Comparison of ENCODE assay signal across 1 cellular context in the genomic region with DNA sequence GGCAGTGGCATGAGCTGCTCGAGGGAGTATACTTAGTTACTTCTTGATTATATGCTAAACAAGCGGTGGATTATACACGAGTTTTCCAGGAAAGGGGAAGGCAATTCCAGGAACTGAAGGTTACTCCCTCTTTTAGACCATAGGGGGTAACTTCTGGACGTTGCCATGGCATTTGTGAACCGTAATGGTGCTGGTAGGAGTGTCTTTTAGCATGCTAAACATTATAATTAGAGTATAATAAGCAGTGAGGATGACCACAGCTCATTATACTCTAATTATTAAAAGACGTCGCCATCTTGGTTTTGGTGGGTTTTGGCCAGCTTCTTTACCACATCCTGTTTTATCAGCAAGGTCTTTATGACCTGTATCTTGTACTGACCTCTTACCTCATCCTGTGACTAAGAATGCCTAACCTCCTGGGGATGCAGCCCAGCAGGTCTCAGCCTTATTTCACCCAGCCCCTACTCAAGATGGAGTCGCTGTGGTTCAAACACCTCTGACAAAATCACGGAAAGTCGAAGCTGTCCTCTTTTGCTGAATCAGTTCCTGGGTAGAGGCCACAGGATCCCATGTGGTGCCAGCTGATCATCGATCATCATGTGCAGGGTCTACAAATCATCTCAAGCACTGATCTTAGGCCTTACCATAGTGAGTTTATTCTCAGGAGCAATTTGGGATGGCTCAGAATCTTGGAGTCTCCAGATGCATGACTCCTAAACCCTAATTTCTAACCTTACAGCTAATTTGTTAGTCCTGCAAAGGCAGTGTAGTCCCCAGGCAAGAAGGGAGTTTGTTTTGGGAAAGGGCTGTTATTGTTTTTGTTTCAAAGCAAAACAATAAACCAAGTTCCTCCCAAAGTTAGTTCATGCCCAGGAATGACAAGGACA.
TF ChIP-seq lines count a peak whose summit lies in the region.

No MANE protein-coding gene starts in this region.

TF ChIP-seq in K562, 482 proteins besides CTCF, POLR2A, EP300 and RAD21 (continued from another document and continues in another):
- TF ChIP-seq, protein P1, sequence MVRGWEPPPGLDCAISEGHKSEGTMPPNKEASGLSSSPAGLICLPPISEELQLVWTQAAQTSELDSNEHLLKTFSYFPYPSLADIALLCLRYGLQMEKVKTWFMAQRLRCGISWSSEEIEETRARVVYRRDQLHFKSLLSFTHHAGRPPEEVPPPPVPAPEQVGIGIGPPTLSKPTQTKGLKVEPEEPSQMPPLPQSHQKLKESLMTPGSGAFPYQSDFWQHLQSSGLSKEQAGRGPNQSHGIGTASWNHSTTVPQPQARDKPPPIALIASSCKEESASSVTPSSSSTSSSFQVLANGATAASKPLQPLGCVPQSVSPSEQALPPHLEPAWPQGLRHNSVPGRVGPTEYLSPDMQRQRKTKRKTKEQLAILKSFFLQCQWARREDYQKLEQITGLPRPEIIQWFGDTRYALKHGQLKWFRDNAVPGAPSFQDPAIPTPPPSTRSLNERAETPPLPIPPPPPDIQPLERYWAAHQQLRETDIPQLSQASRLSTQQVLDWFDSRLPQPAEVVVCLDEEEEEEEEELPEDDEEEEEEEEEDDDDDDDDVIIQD (CRISPR knock-in tag; IDR thresholded peaks at IDR 0.05): peak; percentile 90; the same call in 1 of the 2 replicates
- TF ChIP-seq, protein P2, sequence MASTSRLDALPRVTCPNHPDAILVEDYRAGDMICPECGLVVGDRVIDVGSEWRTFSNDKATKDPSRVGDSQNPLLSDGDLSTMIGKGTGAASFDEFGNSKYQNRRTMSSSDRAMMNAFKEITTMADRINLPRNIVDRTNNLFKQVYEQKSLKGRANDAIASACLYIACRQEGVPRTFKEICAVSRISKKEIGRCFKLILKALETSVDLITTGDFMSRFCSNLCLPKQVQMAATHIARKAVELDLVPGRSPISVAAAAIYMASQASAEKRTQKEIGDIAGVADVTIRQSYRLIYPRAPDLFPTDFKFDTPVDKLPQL (IDR thresholded peaks at IDR 0.05; ENCODE audit: extremely low read depth, insufficient read length): no peak
- peak; percentile 97; the same call in 1 of the 2 replicates for TF ChIP-seq GTF2E2 (tag; IDR thresholded peaks at IDR 0.05)
- no peak for TF ChIP-seq ZNF780A (CRISPR knock-in tag; IDR thresholded peaks at IDR 0.05)
- TF ChIP-seq CBFB (CRISPR knock-in tag; IDR thresholded peaks at IDR 0.05): no peak
- no peak for TF ChIP-seq ZNF699 (CRISPR knock-in tag; IDR thresholded peaks at IDR 0.05; ENCODE audit: insufficient replicate concordance)
- peak; percentile 96 for TF ChIP-seq SMAD4 (CRISPR knock-in tag; conservative IDR thresholded peaks at IDR 0.05)
- TF ChIP-seq ZNF184 (CRISPR knock-in tag; IDR thresholded peaks at IDR 0.05): no peak
- TF ChIP-seq ZNF3 (CRISPR knock-in tag; IDR thresholded peaks at IDR 0.05): peak; percentile 57; the same call in 1 of the 2 replicates
- no peak for TF ChIP-seq FOXJ3 (CRISPR knock-in tag; IDR thresholded peaks at IDR 0.05)
- TF ChIP-seq, protein P3, sequence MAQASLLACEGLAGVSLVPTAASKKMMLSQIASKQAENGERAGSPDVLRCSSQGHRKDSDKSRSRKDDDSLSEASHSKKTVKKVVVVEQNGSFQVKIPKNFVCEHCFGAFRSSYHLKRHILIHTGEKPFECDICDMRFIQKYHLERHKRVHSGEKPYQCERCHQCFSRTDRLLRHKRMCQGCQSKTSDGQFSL (CRISPR knock-in tag; IDR thresholded peaks at IDR 0.05): no peak
- TF ChIP-seq, protein P3 (tag; IDR thresholded peaks at IDR 0.05): peak in 1 of 2 experiments; percentile 92; a peak in 2 of 4 replicates
- TF ChIP-seq MCM3 (IDR thresholded peaks at IDR 0.05): no peak
- no peak for TF ChIP-seq FOXP1 (CRISPR knock-in tag; IDR thresholded peaks at IDR 0.05)
- peak; percentile 93 for TF ChIP-seq E2F3 (CRISPR knock-in tag; IDR thresholded peaks at IDR 0.05)
- no peak for TF ChIP-seq SAFB (IDR thresholded peaks at IDR 0.05; ENCODE audit: borderline replicate concordance, low read depth, low read length)
- peak; percentile 97 for TF ChIP-seq ZNF766 (CRISPR knock-in tag; conservative IDR thresholded peaks at IDR 0.05)
- TF ChIP-seq, protein P4, sequence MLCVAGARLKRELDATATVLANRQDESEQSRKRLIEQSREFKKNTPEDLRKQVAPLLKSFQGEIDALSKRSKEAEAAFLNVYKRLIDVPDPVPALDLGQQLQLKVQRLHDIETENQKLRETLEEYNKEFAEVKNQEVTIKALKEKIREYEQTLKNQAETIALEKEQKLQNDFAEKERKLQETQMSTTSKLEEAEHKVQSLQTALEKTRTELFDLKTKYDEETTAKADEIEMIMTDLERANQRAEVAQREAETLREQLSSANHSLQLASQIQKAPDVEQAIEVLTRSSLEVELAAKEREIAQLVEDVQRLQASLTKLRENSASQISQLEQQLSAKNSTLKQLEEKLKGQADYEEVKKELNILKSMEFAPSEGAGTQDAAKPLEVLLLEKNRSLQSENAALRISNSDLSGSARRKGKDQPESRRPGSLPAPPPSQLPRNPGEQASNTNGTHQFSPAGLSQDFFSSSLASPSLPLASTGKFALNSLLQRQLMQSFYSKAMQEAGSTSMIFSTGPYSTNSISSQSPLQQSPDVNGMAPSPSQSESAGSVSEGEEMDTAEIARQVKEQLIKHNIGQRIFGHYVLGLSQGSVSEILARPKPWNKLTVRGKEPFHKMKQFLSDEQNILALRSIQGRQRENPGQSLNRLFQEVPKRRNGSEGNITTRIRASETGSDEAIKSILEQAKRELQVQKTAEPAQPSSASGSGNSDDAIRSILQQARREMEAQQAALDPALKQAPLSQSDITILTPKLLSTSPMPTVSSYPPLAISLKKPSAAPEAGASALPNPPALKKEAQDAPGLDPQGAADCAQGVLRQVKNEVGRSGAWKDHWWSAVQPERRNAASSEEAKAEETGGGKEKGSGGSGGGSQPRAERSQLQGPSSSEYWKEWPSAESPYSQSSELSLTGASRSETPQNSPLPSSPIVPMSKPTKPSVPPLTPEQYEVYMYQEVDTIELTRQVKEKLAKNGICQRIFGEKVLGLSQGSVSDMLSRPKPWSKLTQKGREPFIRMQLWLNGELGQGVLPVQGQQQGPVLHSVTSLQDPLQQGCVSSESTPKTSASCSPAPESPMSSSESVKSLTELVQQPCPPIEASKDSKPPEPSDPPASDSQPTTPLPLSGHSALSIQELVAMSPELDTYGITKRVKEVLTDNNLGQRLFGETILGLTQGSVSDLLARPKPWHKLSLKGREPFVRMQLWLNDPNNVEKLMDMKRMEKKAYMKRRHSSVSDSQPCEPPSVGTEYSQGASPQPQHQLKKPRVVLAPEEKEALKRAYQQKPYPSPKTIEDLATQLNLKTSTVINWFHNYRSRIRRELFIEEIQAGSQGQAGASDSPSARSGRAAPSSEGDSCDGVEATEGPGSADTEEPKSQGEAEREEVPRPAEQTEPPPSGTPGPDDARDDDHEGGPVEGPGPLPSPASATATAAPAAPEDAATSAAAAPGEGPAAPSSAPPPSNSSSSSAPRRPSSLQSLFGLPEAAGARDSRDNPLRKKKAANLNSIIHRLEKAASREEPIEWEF (CRISPR knock-in tag; IDR thresholded peaks at IDR 0.05): peak; percentile 96
- TF ChIP-seq, protein P5, sequence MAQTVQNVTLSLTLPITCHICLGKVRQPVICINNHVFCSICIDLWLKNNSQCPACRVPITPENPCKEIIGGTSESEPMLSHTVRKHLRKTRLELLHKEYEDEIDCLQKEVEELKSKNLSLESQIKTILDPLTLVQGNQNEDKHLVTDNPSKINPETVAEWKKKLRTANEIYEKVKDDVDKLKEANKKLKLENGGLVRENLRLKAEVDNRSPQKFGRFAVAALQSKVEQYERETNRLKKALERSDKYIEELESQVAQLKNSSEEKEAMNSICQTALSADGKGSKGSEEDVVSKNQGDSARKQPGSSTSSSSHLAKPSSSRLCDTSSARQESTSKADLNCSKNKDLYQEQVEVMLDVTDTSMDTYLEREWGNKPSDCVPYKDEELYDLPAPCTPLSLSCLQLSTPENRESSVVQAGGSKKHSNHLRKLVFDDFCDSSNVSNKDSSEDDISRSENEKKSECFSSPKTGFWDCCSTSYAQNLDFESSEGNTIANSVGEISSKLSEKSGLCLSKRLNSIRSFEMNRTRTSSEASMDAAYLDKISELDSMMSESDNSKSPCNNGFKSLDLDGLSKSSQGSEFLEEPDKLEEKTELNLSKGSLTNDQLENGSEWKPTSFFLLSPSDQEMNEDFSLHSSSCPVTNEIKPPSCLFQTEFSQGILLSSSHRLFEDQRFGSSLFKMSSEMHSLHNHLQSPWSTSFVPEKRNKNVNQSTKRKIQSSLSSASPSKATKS (CRISPR knock-in tag; IDR thresholded peaks at IDR 0.05): peak; percentile 90
- TF ChIP-seq, protein P6, sequence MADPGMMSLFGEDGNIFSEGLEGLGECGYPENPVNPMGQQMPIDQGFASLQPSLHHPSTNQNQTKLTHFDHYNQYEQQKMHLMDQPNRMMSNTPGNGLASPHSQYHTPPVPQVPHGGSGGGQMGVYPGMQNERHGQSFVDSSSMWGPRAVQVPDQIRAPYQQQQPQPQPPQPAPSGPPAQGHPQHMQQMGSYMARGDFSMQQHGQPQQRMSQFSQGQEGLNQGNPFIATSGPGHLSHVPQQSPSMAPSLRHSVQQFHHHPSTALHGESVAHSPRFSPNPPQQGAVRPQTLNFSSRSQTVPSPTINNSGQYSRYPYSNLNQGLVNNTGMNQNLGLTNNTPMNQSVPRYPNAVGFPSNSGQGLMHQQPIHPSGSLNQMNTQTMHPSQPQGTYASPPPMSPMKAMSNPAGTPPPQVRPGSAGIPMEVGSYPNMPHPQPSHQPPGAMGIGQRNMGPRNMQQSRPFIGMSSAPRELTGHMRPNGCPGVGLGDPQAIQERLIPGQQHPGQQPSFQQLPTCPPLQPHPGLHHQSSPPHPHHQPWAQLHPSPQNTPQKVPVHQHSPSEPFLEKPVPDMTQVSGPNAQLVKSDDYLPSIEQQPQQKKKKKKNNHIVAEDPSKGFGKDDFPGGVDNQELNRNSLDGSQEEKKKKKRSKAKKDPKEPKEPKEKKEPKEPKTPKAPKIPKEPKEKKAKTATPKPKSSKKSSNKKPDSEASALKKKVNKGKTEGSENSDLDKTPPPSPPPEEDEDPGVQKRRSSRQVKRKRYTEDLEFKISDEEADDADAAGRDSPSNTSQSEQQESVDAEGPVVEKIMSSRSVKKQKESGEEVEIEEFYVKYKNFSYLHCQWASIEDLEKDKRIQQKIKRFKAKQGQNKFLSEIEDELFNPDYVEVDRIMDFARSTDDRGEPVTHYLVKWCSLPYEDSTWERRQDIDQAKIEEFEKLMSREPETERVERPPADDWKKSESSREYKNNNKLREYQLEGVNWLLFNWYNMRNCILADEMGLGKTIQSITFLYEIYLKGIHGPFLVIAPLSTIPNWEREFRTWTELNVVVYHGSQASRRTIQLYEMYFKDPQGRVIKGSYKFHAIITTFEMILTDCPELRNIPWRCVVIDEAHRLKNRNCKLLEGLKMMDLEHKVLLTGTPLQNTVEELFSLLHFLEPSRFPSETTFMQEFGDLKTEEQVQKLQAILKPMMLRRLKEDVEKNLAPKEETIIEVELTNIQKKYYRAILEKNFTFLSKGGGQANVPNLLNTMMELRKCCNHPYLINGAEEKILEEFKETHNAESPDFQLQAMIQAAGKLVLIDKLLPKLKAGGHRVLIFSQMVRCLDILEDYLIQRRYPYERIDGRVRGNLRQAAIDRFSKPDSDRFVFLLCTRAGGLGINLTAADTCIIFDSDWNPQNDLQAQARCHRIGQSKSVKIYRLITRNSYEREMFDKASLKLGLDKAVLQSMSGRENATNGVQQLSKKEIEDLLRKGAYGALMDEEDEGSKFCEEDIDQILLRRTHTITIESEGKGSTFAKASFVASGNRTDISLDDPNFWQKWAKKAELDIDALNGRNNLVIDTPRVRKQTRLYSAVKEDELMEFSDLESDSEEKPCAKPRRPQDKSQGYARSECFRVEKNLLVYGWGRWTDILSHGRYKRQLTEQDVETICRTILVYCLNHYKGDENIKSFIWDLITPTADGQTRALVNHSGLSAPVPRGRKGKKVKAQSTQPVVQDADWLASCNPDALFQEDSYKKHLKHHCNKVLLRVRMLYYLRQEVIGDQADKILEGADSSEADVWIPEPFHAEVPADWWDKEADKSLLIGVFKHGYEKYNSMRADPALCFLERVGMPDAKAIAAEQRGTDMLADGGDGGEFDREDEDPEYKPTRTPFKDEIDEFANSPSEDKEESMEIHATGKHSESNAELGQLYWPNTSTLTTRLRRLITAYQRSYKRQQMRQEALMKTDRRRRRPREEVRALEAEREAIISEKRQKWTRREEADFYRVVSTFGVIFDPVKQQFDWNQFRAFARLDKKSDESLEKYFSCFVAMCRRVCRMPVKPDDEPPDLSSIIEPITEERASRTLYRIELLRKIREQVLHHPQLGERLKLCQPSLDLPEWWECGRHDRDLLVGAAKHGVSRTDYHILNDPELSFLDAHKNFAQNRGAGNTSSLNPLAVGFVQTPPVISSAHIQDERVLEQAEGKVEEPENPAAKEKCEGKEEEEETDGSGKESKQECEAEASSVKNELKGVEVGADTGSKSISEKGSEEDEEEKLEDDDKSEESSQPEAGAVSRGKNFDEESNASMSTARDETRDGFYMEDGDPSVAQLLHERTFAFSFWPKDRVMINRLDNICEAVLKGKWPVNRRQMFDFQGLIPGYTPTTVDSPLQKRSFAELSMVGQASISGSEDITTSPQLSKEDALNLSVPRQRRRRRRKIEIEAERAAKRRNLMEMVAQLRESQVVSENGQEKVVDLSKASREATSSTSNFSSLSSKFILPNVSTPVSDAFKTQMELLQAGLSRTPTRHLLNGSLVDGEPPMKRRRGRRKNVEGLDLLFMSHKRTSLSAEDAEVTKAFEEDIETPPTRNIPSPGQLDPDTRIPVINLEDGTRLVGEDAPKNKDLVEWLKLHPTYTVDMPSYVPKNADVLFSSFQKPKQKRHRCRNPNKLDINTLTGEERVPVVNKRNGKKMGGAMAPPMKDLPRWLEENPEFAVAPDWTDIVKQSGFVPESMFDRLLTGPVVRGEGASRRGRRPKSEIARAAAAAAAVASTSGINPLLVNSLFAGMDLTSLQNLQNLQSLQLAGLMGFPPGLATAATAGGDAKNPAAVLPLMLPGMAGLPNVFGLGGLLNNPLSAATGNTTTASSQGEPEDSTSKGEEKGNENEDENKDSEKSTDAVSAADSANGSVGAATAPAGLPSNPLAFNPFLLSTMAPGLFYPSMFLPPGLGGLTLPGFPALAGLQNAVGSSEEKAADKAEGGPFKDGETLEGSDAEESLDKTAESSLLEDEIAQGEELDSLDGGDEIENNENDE (IDR thresholded peaks at IDR 0.05; ENCODE audit: low read depth, low read length): no peak
- TF ChIP-seq, protein P7, sequence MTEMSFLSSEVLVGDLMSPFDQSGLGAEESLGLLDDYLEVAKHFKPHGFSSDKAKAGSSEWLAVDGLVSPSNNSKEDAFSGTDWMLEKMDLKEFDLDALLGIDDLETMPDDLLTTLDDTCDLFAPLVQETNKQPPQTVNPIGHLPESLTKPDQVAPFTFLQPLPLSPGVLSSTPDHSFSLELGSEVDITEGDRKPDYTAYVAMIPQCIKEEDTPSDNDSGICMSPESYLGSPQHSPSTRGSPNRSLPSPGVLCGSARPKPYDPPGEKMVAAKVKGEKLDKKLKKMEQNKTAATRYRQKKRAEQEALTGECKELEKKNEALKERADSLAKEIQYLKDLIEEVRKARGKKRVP (CRISPR knock-in tag; IDR thresholded peaks at IDR 0.05): peak; percentile 52; the same call in 1 of the 2 replicates
- TF ChIP-seq PTTG1 (tag; IDR thresholded peaks at IDR 0.05; ENCODE audit: low read depth): peak; percentile 90
- no peak for TF ChIP-seq ZNF140 (CRISPR knock-in tag; IDR thresholded peaks at IDR 0.05)
- no peak for TF ChIP-seq BRD4 (IDR thresholded peaks at IDR 0.05)
- TF ChIP-seq PHF21A (IDR thresholded peaks at IDR 0.05; ENCODE audit: borderline replicate concordance, low read depth): no peak
